ENCODE assay signal across 8 cellular contexts in genomic region chr4:184825394-184826314, GRCh38. TPM values are rescaled to one million over a fixed set of nuclear protein-coding genes. Genes with fewer than 3 reads are reported as not detected.
A peak's percentile ranks its signal among the peaks of the same experiment; 100 is the strongest.
DNase-seq lines count a peak whose midpoint lies in the region; ATAC-seq, FAIRE-seq and TF ChIP-seq lines count a peak whose summit lies in the region.

TSS of gene ACSL1 (minus strand) at chr4:184825968. CDS start at chr4:184803514, 22,454 bp downstream.

- TF ChIP-seq POLR2A in H54 (IDR thresholded peaks at IDR 0.05; ENCODE audit: low read depth, low read length), result peak; percentile 68

- peak within 1 kb of the TSS; percentile 87 for H3K27ac Mint-ChIP-seq in T-helper 2 cell treated with Interferon-gamma antibody and Interleukin-4, amounts not matched to agents 5 μg/mL and 100 μg/mL, for 36 hours

- FAIRE-seq in H54 (lab: Jason Lieb, UNC), result no peak

- peak within 1 kb of the TSS; percentile 92 for H3K4me3 Mint-ChIP-seq in T-helper 2 cell treated with Interferon-gamma antibody and Interleukin-4, amounts not matched to agents 5 μg/mL and 100 μg/mL, for 36 hours

- intact Hi-C loops in sciatic nerve (cut with DNase I), result loop anchor here (10.0 kb wide), 1 partner anchor 81 kb away; no protein-coding TSS in a partner anchor

- no peaks in the 10 kb centered on the region for H3K9me3 Mint-ChIP-seq in T-helper 2 cell treated with Interferon-gamma antibody and Interleukin-4, amounts not matched to agents 5 μg/mL and 100 μg/mL, for 36 hours

- DNase-seq in GM10248 (ENCODE audit: extremely low spot score) (peak; percentile 96), H54 (ENCODE audit: insufficient read length, low spot score) (peak; percentile 68), M059J (ENCODE audit: low read depth) (peak; percentile 49), anterior cingulate cortex (lab: John Stamatoyannopoulos, UW) (peak in 56 of 58 donors; percentile 15 to 89 (median 73)), hippocampal formation (lab: John Stamatoyannopoulos, UW) (peak; percentile 80 to 81), sciatic nerve (ENCODE audit: low spot score) (peak; percentile 85), HuH-7.5 (ENCODE audit: low spot score) (no peak)
- peak; percentile 81 for DNase-seq in T-helper 2 cell treated with Interferon-gamma antibody and Interleukin-4, amounts not matched to agents 5 μg/mL and 100 μg/mL, for 36 hours (ENCODE audit: low spot score)

- CTCF ChIA-PET in GM10248 (lab: Yijun Ruan, JAX), result interaction anchor here (1.2 to 1.8 kb wide), 3 partner anchors 17 to 271 kb away, joined by 3 to 4 read pairs (median 3); no protein-coding TSS in a partner anchor

- POLR2A ChIA-PET in GM10248 (lab: Yijun Ruan, JAX), result interaction anchor here (0.6 to 1.2 kb wide), 3 partner anchors 10 to 64 kb away, joined by 3 to 4 read pairs (median 4); no protein-coding TSS in a partner anchor

- H3K4me1 Mint-ChIP-seq in T-helper 2 cell treated with Interferon-gamma antibody and Interleukin-4, amounts not matched to agents 5 μg/mL and 100 μg/mL, for 36 hours (ENCODE audit: low read depth), result peaks cover 31% of the 10 kb centered on the region

- H3K36me3 Mint-ChIP-seq in T-helper 2 cell treated with Interferon-gamma antibody and Interleukin-4, amounts not matched to agents 5 μg/mL and 100 μg/mL, for 36 hours (ENCODE audit: low read depth), result no peaks in the 10 kb centered on the region

- H3K27me3 Mint-ChIP-seq in T-helper 2 cell treated with Interferon-gamma antibody and Interleukin-4, amounts not matched to agents 5 μg/mL and 100 μg/mL, for 36 hours (ENCODE audit: low read depth), result peaks cover 4% of the 10 kb centered on the region

- peak; percentile 12 for TF ChIP-seq CTCF in GM10248 (IDR thresholded peaks at IDR 0.05; ENCODE audit: control extremely low read depth, extremely low read depth, low read depth, missing control alignments)

- peak; percentile 87 for ATAC-seq in sciatic nerve

RNA-seq across cellular contexts. Expression of gene ACSL1, which starts in this region (rescaled TPM):
- 7.5 and 11.1 TPM in 2 replicates for total RNA-seq in M059J (2014; rRNA removed; shearing (Covaris generic))
- 145 TPM for total RNA-seq in sciatic nerve

Comparison
In these comparisons a context has a peak if more than half of its experiments do, and no peak if none do; other contexts are left out.
1. RNA of gene ACSL1 (total RNA-seq): 145 TPM in sciatic nerve (single experiment); 7.5 to 11.1 TPM in M059J; every median in the first group is over 10 times any median in the second.